Comparison of ENCODE assay signal across 22 cellular contexts in the genomic region with DNA sequence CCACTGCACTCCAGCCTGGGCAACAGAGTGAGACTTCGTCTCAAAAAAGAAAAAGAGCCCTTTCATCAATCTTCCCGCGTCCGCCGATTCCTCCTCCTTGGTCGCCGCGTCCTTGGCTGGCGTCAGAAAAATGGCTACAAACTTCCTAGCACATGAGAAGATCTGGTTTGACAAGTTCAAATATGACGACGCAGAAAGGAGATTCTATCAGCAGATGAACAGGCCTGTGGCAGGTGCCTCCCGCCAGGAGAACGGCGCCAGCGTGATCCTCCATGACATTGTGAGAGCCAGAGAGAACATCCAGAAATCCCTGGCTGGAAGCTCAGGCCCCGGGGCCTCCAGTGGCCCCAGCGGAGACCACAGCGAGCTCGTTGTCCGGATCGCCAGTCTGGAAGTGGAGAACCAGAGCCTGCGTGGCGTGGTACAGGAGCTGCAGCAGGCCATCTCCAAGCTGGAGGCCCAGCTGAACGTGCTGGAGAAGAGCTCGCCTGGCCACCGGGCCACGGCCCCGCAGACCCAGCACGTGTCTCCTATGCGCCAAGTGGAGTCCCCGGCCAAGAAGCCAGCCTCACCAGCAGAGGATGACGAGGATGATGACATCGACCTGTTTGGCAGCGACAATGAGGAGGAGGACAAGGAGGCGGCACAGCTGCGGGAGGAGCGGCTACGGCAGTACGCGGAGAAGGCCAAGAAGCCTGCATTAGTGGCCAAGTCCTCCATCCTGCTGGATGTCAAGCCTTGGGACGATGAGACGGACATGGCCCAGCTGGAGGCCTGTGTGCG. TPM values are rescaled to one million over a fixed set of nuclear protein-coding genes. Genes with fewer than 3 reads are reported as not detected.
DNase-seq lines count a peak whose midpoint lies in the region; TF ChIP-seq lines count a peak whose summit lies in the region.
"Had no signal": no experiment of that assay in that cellular context is flagged by ENCODE, and none has a peak within 500 bp of the region (broad histone marks: within the 10 kb centered on the region; RNA-seq: fewer than 3 reads in every experiment).

No MANE protein-coding gene starts in this region.

- no peak overlapping the region for H2AFZ ChIP-seq in neural progenitor cell (replicated peaks)

- H3K4me3 Mint-ChIP-seq in activated naive CD4-positive, alpha-beta T cell treated with anti-CD3 and anti-CD28 coated beads, Interleukin-2, amount 50 U/mL, for 24 hours: peak overlapping the region; percentile 60
- peak overlapping the region in 4 of 5 experiments; percentile 39 to 66 (median 51) for H3K4me3 Mint-ChIP-seq in brain
- H3K4me3 Mint-ChIP-seq in neural progenitor cell: peak overlapping the region; percentile 55

- H3K9me3 ChIP-seq in neural progenitor cell (ENCODE audit: low read depth): no peaks in the 10 kb centered on the region
- H3K9me3 ChIP-seq: A549, adrenal gland, BLaER1 had no signal

- H3F3A ChIP-seq in neural progenitor cell (ENCODE audit: low read depth): peaks cover 28% of the 10 kb centered on the region

- no peaks in the 10 kb centered on the region for H3K9me3 Mint-ChIP-seq in activated naive CD4-positive, alpha-beta T cell treated with anti-CD3 and anti-CD28 coated beads, Interleukin-2, amount 50 U/mL, for 24 hours
- H3K9me3 Mint-ChIP-seq in brain: peaks cover 0 to 2% (median 0%) of the 10 kb centered on the region in 5 experiments
- H3K9me3 Mint-ChIP-seq in neural progenitor cell: no peaks in the 10 kb centered on the region

- peaks cover 6% of the 10 kb centered on the region for H3K4me1 ChIP-seq in neural progenitor cell

- no peaks in the 10 kb centered on the region for H3K36me3 Mint-ChIP-seq in activated naive CD4-positive, alpha-beta T cell treated with anti-CD3 and anti-CD28 coated beads, Interleukin-2, amount 50 U/mL, for 24 hours
- H3K36me3 Mint-ChIP-seq in brain (no peaks in the 10 kb centered on the region), neural progenitor cell (no peaks in the 10 kb centered on the region)

- H3K27me3 ChIP-seq in neural progenitor cell: peaks cover 55% of the 10 kb centered on the region
- H3K27me3 ChIP-seq: adrenal gland, dorsolateral prefrontal cortex had no signal

- H3K27ac ChIP-seq in neural progenitor cell: no peak overlapping the region
- H3K27ac ChIP-seq: adrenal gland, BLaER1, cardiac muscle cell had no signal

- H3K4me1 Mint-ChIP-seq in activated naive CD4-positive, alpha-beta T cell treated with anti-CD3 and anti-CD28 coated beads, Interleukin-2, amount 50 U/mL, for 24 hours: peaks cover 14% of the 10 kb centered on the region
- H3K4me1 Mint-ChIP-seq in brain (peaks cover 15% of the 10 kb centered on the region), neural progenitor cell (peaks cover 10% of the 10 kb centered on the region)

- no peak overlapping the region for H3K4me2 ChIP-seq in neural progenitor cell

- no peak overlapping the region for H3K4me3 ChIP-seq in neural progenitor cell
- H3K4me3 ChIP-seq: A549, adrenal gland, BLaER1, cardiac muscle cell had no signal

- peak overlapping the region; percentile 68 for H3K27ac Mint-ChIP-seq in activated naive CD4-positive, alpha-beta T cell treated with anti-CD3 and anti-CD28 coated beads, Interleukin-2, amount 50 U/mL, for 24 hours
- no peak overlapping the region for H3K27ac Mint-ChIP-seq in brain
- H3K27ac Mint-ChIP-seq in neural progenitor cell: peak overlapping the region; percentile 78

- H4K20me1 ChIP-seq in neural progenitor cell (ENCODE audit: low read depth): no peaks in the 10 kb centered on the region

- no peaks in the 10 kb centered on the region for H3K36me3 ChIP-seq in neural progenitor cell
- H3K36me3 ChIP-seq: adrenal gland, BLaER1, cardiac muscle cell had no signal

- no peaks in the 10 kb centered on the region for H3K79me2 ChIP-seq in neural progenitor cell (ENCODE audit: low read depth)

- DNase-seq in activated naive CD4-positive, alpha-beta T cell treated with Interleukin-2 at 50 U/mL for 16 hours: no peak
- DNase-seq in neural progenitor cell (ENCODE audit: low spot score) (no peak), amniotic stem cell (lab: John Stamatoyannopoulos, UW) (no peak), NOMO-1 treated with dmso at 0.1 percent for 144 hours (lab: John Stamatoyannopoulos, UW; ENCODE audit: unreplicated experiment) (no peak)
- DNase-seq: activated CD4-positive, CD25-positive, alpha-beta regulatory T cell; adrenal gland; dorsolateral prefrontal cortex; foreskin melanocyte; hypothalamus; islet precursor cell; NCI-H146; NCI-H2171 treated with DMSO at 0.1 percent for 48 hours; NCI-H69; SIG-M5; substantia nigra had no signal

- no peaks in the 10 kb centered on the region for H3K27me3 Mint-ChIP-seq in activated naive CD4-positive, alpha-beta T cell treated with anti-CD3 and anti-CD28 coated beads, Interleukin-2, amount 50 U/mL, for 24 hours
- H3K27me3 Mint-ChIP-seq in brain: peaks cover 24% of the 10 kb centered on the region
- H3K27me3 Mint-ChIP-seq in neural progenitor cell (ENCODE audit: insufficient read depth, low read depth): peaks cover 14% of the 10 kb centered on the region

- no peak overlapping the region for H3K9ac ChIP-seq in neural progenitor cell
- H3K9ac ChIP-seq: BLaER1 had no signal

- TF ChIP-seq CTCF in brain (conservative IDR thresholded peaks at IDR 0.05) (no peak), neural progenitor cell (IDR thresholded peaks at IDR 0.05) (no peak)

RNA-seq across cellular contexts. Expression of a gene that starts 2.1 kb away (rescaled TPM):
- polyA plus RNA-seq in brain (ENCODE audit: insufficient read depth, low read depth, low replicate concordance): 22.6 TPM
- total RNA-seq in neural progenitor cell (ENCODE audit: low replicate concordance): 0.68 TPM in 1 of 2 replicates, not detected in the other

RNA-seq across cellular contexts. Expression of a gene that starts 8.6 kb away (rescaled TPM):
- 1.9 TPM for polyA plus RNA-seq in brain (ENCODE audit: insufficient read depth, low read depth, low replicate concordance)
- 4.0 TPM in 1 of 2 replicates, not detected in the other for total RNA-seq in neural progenitor cell (ENCODE audit: low replicate concordance)
- total RNA-seq: activated CD8-positive, alpha-beta memory T cell treated with anti-CD3 and anti-CD28 coated beads for 36 hours; mesenteric fat pad had no signal

RNA-seq across cellular contexts. Expression of a gene that starts 15.1 kb away (rescaled TPM):
- not detected for polyA plus RNA-seq in brain (ENCODE audit: insufficient read depth, low read depth, low replicate concordance)
- not detected in 2 replicates for total RNA-seq in neural progenitor cell (ENCODE audit: low replicate concordance)
- total RNA-seq: activated CD8-positive, alpha-beta memory T cell treated with anti-CD3 and anti-CD28 coated beads for 36 hours; adrenal gland; dorsolateral prefrontal cortex; mesenteric fat pad had no signal
- polyA plus RNA-seq: A549, adrenal gland had no signal

RNA-seq across cellular contexts. Expression of a gene that starts 20.1 kb away (rescaled TPM):
- 168 TPM for polyA plus RNA-seq in brain (ENCODE audit: insufficient read depth, low read depth, low replicate concordance)
- total RNA-seq in neural progenitor cell (ENCODE audit: low replicate concordance): 22.1 and 53.0 TPM in 2 replicates

RNA-seq across cellular contexts. Expression of a gene that starts 38.9 kb away (rescaled TPM):
- polyA plus RNA-seq in brain (ENCODE audit: insufficient read depth, low read depth, low replicate concordance): 2.5 TPM
- total RNA-seq in neural progenitor cell (ENCODE audit: low replicate concordance): 1.2 and 3.3 TPM in 2 replicates

Comparison
In these comparisons a context has a peak if more than half of its experiments do, and no peak if none do; other contexts are left out.
1. H3K27ac Mint-ChIP-seq: peak in activated naive CD4-positive, alpha-beta T cell treated with anti-CD3 and anti-CD28 coated beads, Interleukin-2, amount 50 U/mL, for 24 hours (single experiment) and neural progenitor cell (single experiment); none in brain (0 of 5).
2. Peak in every context shown above with its lines, with median percentiles within 50 percentile points of each other: H3K4me3 Mint-ChIP-seq.